In the genomic region with DNA sequence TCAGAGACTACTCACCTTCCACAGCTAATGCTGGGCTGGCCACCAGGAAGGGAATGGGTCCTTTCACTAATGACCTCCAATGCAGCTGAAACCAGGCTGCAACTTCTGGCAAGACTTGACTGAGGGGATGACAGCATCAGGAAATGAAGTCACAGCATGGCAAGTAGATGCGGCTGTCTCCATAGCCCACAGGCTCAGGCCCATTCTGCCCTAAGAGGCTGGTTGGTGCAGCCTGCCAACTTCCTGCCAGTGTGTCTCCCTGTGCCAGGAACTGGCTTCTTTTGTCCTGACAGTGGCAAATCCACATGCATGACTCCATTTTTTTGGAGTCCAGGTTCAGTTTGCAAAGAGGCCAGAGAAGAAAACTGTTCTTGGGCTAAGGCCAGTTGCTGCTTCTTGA, we compare ENCODE assay signal across 22 cellular contexts.
"Had no signal": no experiment of that assay in that cellular context is flagged by ENCODE, and none has a peak within 500 bp of the region (broad histone marks: within the 10 kb centered on the region; RNA-seq: fewer than 3 reads in every experiment).

No MANE protein-coding gene starts in this region.

- H3K27ac Mint-ChIP-seq: dendritic cell treated with granulocyte-macrophage colony-stimulating factor and Interleukin-4, amounts not matched to agents 40 ng/mL and 50 ng/mL, for 4 days; effector memory CD8-positive, alpha-beta T cell; naive thymus-derived CD4-positive, alpha-beta T cell; nephron progenitor cell; stimulated activated naive B cell treated with anti-CD40 and anti-IgM and Interleukin-4, amounts not matched to agents 10 μg/mL and 1 μg/mL and 100 μg/mL, for 72 hours; stimulated activated naive CD8-positive, alpha-beta T cell treated with anti-CD3 and anti-CD28 coated beads, Interleukin-15, amount 100 ng/mL, for 72 hours had no signal

- H3K27me3 Mint-ChIP-seq: dendritic cell treated with granulocyte-macrophage colony-stimulating factor and Interleukin-4, amounts not matched to agents 40 ng/mL and 50 ng/mL, for 4 days; stimulated activated naive B cell treated with anti-CD40 and anti-IgM and Interleukin-4, amounts not matched to agents 10 μg/mL and 1 μg/mL and 100 μg/mL, for 72 hours had no signal

- ATAC-seq: effector memory CD8-positive, alpha-beta T cell; gastrocnemius medialis; left cardiac atrium; left ventricle myocardium superior; naive thymus-derived CD4-positive, alpha-beta T cell; psoas muscle; stimulated activated naive B cell treated with anti-CD40 and anti-IgM and Interleukin-4, amounts not matched to agents 10 μg/mL and 1 μg/mL and 100 μg/mL, for 72 hours; stimulated activated naive CD8-positive, alpha-beta T cell treated with anti-CD3 and anti-CD28 coated beads, Interleukin-15, amount 100 ng/mL, for 72 hours had no signal

- DNase-seq: effector memory CD8-positive, alpha-beta T cell; gastrocnemius medialis; glutamatergic neuron; left cardiac atrium; left ventricle myocardium superior; mesendoderm; naive thymus-derived CD4-positive, alpha-beta T cell; nephron progenitor cell; psoas muscle; sigmoid colon; stimulated activated CD4-positive, alpha-beta T cell treated with anti-CD3 and anti-CD28 coated beads, Interleukin-2, amount 100 ng/mL, for 24 hours; stimulated activated CD4-positive, alpha-beta T cell treated with anti-CD3 and anti-CD28 coated beads, Interleukin-4, amount 100 ng/mL, for 4 hours; stimulated activated naive B cell treated with anti-CD40 and anti-IgM and Interleukin-4, amounts not matched to agents 10 μg/mL and 1 μg/mL and 100 μg/mL, for 72 hours; stimulated activated naive CD8-positive, alpha-beta T cell treated with anti-CD3 and anti-CD28 coated beads, Interleukin-15, amount 100 ng/mL, for 72 hours; testis had no signal

- H3K9me3 Mint-ChIP-seq: dendritic cell treated with granulocyte-macrophage colony-stimulating factor and Interleukin-4, amounts not matched to agents 40 ng/mL and 50 ng/mL, for 4 days; effector memory CD8-positive, alpha-beta T cell; nephron progenitor cell had no signal

- H3K4me3 Mint-ChIP-seq: dendritic cell treated with granulocyte-macrophage colony-stimulating factor and Interleukin-4, amounts not matched to agents 40 ng/mL and 50 ng/mL, for 4 days; effector memory CD8-positive, alpha-beta T cell; naive thymus-derived CD4-positive, alpha-beta T cell; nephron progenitor cell; stimulated activated naive B cell treated with anti-CD40 and anti-IgM and Interleukin-4, amounts not matched to agents 10 μg/mL and 1 μg/mL and 100 μg/mL, for 72 hours; stimulated activated naive CD8-positive, alpha-beta T cell treated with anti-CD3 and anti-CD28 coated beads, Interleukin-15, amount 100 ng/mL, for 72 hours had no signal

- H3K27ac ChIP-seq: epithelial cell of prostate, esophagus muscularis mucosa, gastrocnemius medialis, neutrophil, psoas muscle, sigmoid colon, skin epidermis, testis, tibial nerve had no signal

- H3K36me3 Mint-ChIP-seq: naive thymus-derived CD4-positive, alpha-beta T cell; stimulated activated naive B cell treated with anti-CD40 and anti-IgM and Interleukin-4, amounts not matched to agents 10 μg/mL and 1 μg/mL and 100 μg/mL, for 72 hours had no signal

- H3K4me3 ChIP-seq: esophagus muscularis mucosa, gastrocnemius medialis, lung, psoas muscle, sigmoid colon, skin epidermis, testis, tibial nerve had no signal
